15 cellular contexts compared by ENCODE assay signal in genomic region chr1:35866998-35867397, GRCh38. TPM values are rescaled to one million over a fixed set of nuclear protein-coding genes. Genes with fewer than 3 reads are reported as not detected.
DNase-seq lines count a peak whose midpoint lies in the region; ATAC-seq and TF ChIP-seq lines count a peak whose summit lies in the region.
"Had no signal": no experiment of that assay in that cellular context is flagged by ENCODE, and none has a peak within 500 bp of the region (broad histone marks: within the 10 kb centered on the region; RNA-seq: fewer than 3 reads in every experiment).

No MANE protein-coding gene starts in this region.

- TF ChIP-seq CTCF in CD14-positive monocyte (IDR thresholded peaks at IDR 0.05) = no peak
- no peak for TF ChIP-seq CTCF in mucosa of descending colon (IDR thresholded peaks at IDR 0.05)
- TF ChIP-seq CTCF in natural killer cell (IDR thresholded peaks at IDR 0.05) = no peak

- peak; percentile 26 for ATAC-seq in left lobe of liver
- ATAC-seq in mucosa of descending colon = no peak
- no peak for ATAC-seq in natural killer cell
- ATAC-seq: Panc1 had no signal

- no peak overlapping the region for H3K27ac ChIP-seq in CD4-positive, alpha-beta memory T cell (ENCODE audit: low read depth, low read length)

- peaks cover 0 to 4% (median 0%) of the 10 kb centered on the region in 7 donors for H3K9me3 Mint-ChIP-seq in CD14-positive monocyte
- peaks cover 0 to 1% (median 0%) of the 10 kb centered on the region in 8 donors for H3K9me3 Mint-ChIP-seq in CD4-positive, alpha-beta memory T cell
- H3K9me3 Mint-ChIP-seq in natural killer cell = no peaks in the 10 kb centered on the region
- H3K9me3 Mint-ChIP-seq: CD8-positive, alpha-beta memory T cell had no signal

- H3K4me1 ChIP-seq in CD4-positive, alpha-beta memory T cell (ENCODE audit: insufficient read depth, low read length) = no peaks in the 10 kb centered on the region
- no peaks in the 10 kb centered on the region for H3K4me1 ChIP-seq in mucosa of descending colon (ENCODE audit: low read depth)

- H3K27me3 ChIP-seq in CD4-positive, alpha-beta memory T cell (ENCODE audit: insufficient read depth, low read length) = no peaks in the 10 kb centered on the region

- H3K36me3 ChIP-seq in CD4-positive, alpha-beta memory T cell (ENCODE audit: insufficient read depth, low read length) = no peaks in the 10 kb centered on the region
- H3K36me3 ChIP-seq in mucosa of descending colon (ENCODE audit: low read depth) = no peaks in the 10 kb centered on the region

- H3K27me3 Mint-ChIP-seq in CD14-positive monocyte (ENCODE audit: low read depth in 3 of 3) (peaks cover 0 to 2% (median 0%) of the 10 kb centered on the region in 3 donors), natural killer cell (ENCODE audit: low read depth in 2 of 2) (peaks cover 0 to 3% of the 10 kb centered on the region in 2 donors)
- peaks cover 0 to 1% of the 10 kb centered on the region in 2 donors for H3K27me3 Mint-ChIP-seq in CD4-positive, alpha-beta memory T cell
- H3K27me3 Mint-ChIP-seq: CD8-positive, alpha-beta memory T cell had no signal

- H3K4me1 Mint-ChIP-seq in CD14-positive monocyte (peaks cover 57% of the 10 kb centered on the region), natural killer cell (no peaks in the 10 kb centered on the region)
- peaks cover 0 to 1% (median 0%) of the 10 kb centered on the region in 4 donors for H3K4me1 Mint-ChIP-seq in CD4-positive, alpha-beta memory T cell
- H3K4me1 Mint-ChIP-seq: CD8-positive, alpha-beta memory T cell had no signal

- H3K36me3 Mint-ChIP-seq in CD14-positive monocyte (peaks cover 4 to 8% of the 10 kb centered on the region in 2 donors), natural killer cell (no peaks in the 10 kb centered on the region)
- H3K36me3 Mint-ChIP-seq in CD4-positive, alpha-beta memory T cell = no peaks in the 10 kb centered on the region

- DNase-seq in CD14-positive monocyte (ENCODE audit: low spot score) (no peak), Kasumi-1 (lab: John Stamatoyannopoulos, UW) (peak; percentile 61 to 63), NOMO-1 treated with dmso at 0.1 percent for 144 hours (lab: John Stamatoyannopoulos, UW; ENCODE audit: unreplicated experiment) (peak; percentile 33), left lobe of liver (ENCODE audit: low spot score) (no peak), inferior parietal cortex (ENCODE audit: extremely low spot score) (no peak), mucosa of descending colon (no peak), natural killer cell (no peak)
- no peak for DNase-seq in CD4-positive, alpha-beta memory T cell
- DNase-seq: CD8-positive, alpha-beta memory T cell; KG1; NCI-H1105 treated with DMSO at 0.1 percent for 48 hours; NCI-H1694 treated with DMSO at 0.1 percent for 48 hours; NCI-H524; NCI-H82 had no signal

- no peak overlapping the region for H3K4me3 ChIP-seq in CD4-positive, alpha-beta memory T cell (ENCODE audit: low read length in 2 of 2)
- H3K4me3 ChIP-seq in mucosa of descending colon = no peak overlapping the region

- peak overlapping the region; percentile 69 to 93 (median 84) for H3K27ac Mint-ChIP-seq in CD14-positive monocyte
- no peak overlapping the region for H3K27ac Mint-ChIP-seq in CD4-positive, alpha-beta memory T cell
- no peak overlapping the region for H3K27ac Mint-ChIP-seq in natural killer cell
- H3K27ac Mint-ChIP-seq: CD8-positive, alpha-beta memory T cell had no signal

- intact Hi-C loops in CD14-positive monocyte (cut with micrococcal nuclease) = no loop called here
- intact Hi-C loops in CD4-positive, alpha-beta memory T cell (cut with micrococcal nuclease) = no loop called here
- intact Hi-C loops in mucosa of descending colon (cut with DNase I, micrococcal nuclease) = no loop called here
- intact Hi-C loops in natural killer cell (cut with micrococcal nuclease) = no loop called here

- H3K4me3 Mint-ChIP-seq in CD14-positive monocyte = peak overlapping the region in 1 of 2 donors; percentile 48
- H3K4me3 Mint-ChIP-seq in CD4-positive, alpha-beta memory T cell = no peak overlapping the region
- no peak overlapping the region for H3K4me3 Mint-ChIP-seq in natural killer cell
- H3K4me3 Mint-ChIP-seq: CD8-positive, alpha-beta memory T cell had no signal

- POLR2A ChIA-PET in CD4-positive, alpha-beta memory T cell (lab: Charles Lee; ENCODE audit: partially characterized antibody) = no interaction called here

- H3K9me3 ChIP-seq in CD4-positive, alpha-beta memory T cell (ENCODE audit: control insufficient read depth in 1 of 2, low read length in 2 of 2) = no peaks in the 10 kb centered on the region
- H3K9me3 ChIP-seq in mucosa of descending colon = no peaks in the 10 kb centered on the region

- CTCF ChIA-PET in CD4-positive, alpha-beta memory T cell (lab: Charles Lee; ENCODE audit: partially characterized antibody) = no interaction called here

RNA-seq across cellular contexts. Expression of gene AGO1, which starts 16.0 kb away (rescaled TPM):
- polyA plus RNA-seq in CD14-positive monocyte = 10 to 100 TPM; 10.9 to 13.9 TPM
- 10.7 TPM for total RNA-seq in left lobe of liver
- 10 to 100 TPM; 26.5 to 27.3 TPM for total RNA-seq in CD4-positive, alpha-beta memory T cell
- polyA plus RNA-seq in CD4-positive, alpha-beta memory T cell = 1 to 10 TPM; 7.4 to 9.0 TPM
- total RNA-seq in mucosa of descending colon = 10 to 100 TPM; 28.6 to 32.0 (median 29.4) TPM
- 10 to 100 TPM; 30.1 to 34.5 (median 34.3) TPM for total RNA-seq in natural killer cell

RNA-seq across cellular contexts. Expression of gene AGO4, which starts 59.2 kb away (rescaled TPM):
- polyA plus RNA-seq in CD14-positive monocyte = 10 to 100 TPM; 20.0 to 24.0 TPM
- total RNA-seq in left lobe of liver (7.0 TPM), mucosa of descending colon (10 to 100 TPM in 2 of 3 donors, 1 to 10 TPM in 1; 9.9 to 20.0 (median 18.2) TPM), natural killer cell (10 to 100 TPM; 21.8 to 32.0 (median 31.7) TPM)
- 10 to 100 TPM; 30.1 to 32.9 TPM for total RNA-seq in CD4-positive, alpha-beta memory T cell
- 10 to 100 TPM in 1 of 2 donors, 1 to 10 TPM in 1; 3.6 to 13.6 TPM for polyA plus RNA-seq in CD4-positive, alpha-beta memory T cell

Comparison
In these comparisons a context has a peak if more than half of its experiments do, and no peak if none do; other contexts are left out.
1. DNase-seq: peak in Kasumi-1 (2 of 2) and NOMO-1 treated with dmso at 0.1 percent for 144 hours (single experiment); none in CD14-positive monocyte (single experiment), left lobe of liver (single experiment), inferior parietal cortex (single experiment), CD4-positive, alpha-beta memory T cell (0 of 5), mucosa of descending colon (0 of 3) and natural killer cell (single experiment).
2. H3K27ac Mint-ChIP-seq: peak in CD14-positive monocyte (7 of 7); none in CD4-positive, alpha-beta memory T cell (0 of 7) and natural killer cell (0 of 2).